ENCODE assay signal across 8 cellular contexts in the genomic region with DNA sequence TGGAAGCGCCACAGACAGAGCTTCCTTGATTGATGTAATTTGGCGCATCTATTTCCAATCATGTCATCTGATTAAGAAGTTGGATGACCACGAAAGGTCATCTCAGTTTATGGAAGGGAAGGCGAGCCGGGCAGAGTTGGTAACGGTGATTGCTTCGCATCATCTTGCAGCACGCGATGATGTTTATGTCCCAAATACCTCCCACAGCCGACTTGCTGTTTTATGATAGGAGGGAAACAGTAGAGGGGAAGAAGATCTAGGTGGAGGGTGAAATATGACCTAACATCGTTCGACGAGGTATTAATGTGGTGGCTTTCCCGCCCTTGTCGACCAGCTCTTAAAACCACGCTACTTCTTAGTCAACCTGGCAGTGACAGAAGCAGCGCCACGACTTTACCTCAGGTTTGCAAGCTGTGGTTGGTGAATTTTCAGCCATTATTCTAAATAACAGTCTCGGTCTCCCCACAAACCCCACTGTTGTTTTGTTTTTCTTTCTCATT. TPM values are rescaled to one million over a fixed set of nuclear protein-coding genes. Genes with fewer than 3 reads are reported as not detected.
DNase-seq lines count a peak whose midpoint lies in the region; ATAC-seq and TF ChIP-seq lines count a peak whose summit lies in the region.

No MANE protein-coding gene starts in this region.

- POLR2A ChIA-PET in activated CD4-positive, alpha-beta memory T cell treated with anti-CD3 and anti-CD28 coated beads, Interleukin-2, amount 10 ng/mL, durations not matched to agents 7 days and 5 days (lab: Charles Lee), result interaction anchor here (0.9 kb wide), 2 partner anchors 254 to 454 kb away, joined by 3 read pairs; no protein-coding TSS in a partner anchor

- H3K27ac Mint-ChIP-seq in activated CD4-positive, alpha-beta memory T cell treated with anti-CD3 and anti-CD28 coated beads, Interleukin-2, amount 10 ng/mL, durations not matched to agents 7 days and 5 days, result peak overlapping the region; percentile 85

- WGBS in lower leg skin, 2 donors, result 74 to 76% methylated on average over 19 of the region's 19 CpGs

- H3K4me1 ChIP-seq in foreskin keratinocyte, result peaks cover 9% of the 10 kb centered on the region

- H3K27me3 ChIP-seq in foreskin keratinocyte, result no peaks in the 10 kb centered on the region

- no peak overlapping the region for H3K4me3 ChIP-seq in lower leg skin (ENCODE audit: low read depth, poor library complexity, severe bottlenecking)

- intact Hi-C loops in lower leg skin (cut with DNase I; ENCODE audit: low total_unique reads), result loop anchor here (5.0 kb wide), 1 partner anchor 263 kb away; no protein-coding TSS in a partner anchor

- no peak for TF ChIP-seq CTCF in foreskin keratinocyte (conservative IDR thresholded peaks at IDR 0.05)
- TF ChIP-seq CTCF in lower leg skin (IDR thresholded peaks at IDR 0.05), result no peak

- no peak for TF ChIP-seq POLR2A in lower leg skin (IDR thresholded peaks at IDR 0.05)

- ATAC-seq in HG02973 (IDR thresholded peaks at IDR 0.05; ENCODE audit: unreplicated experiment), result peak; percentile 3
- no peak for ATAC-seq in foreskin keratinocyte
- ATAC-seq in GM18868 (IDR thresholded peaks at IDR 0.05; ENCODE audit: unreplicated experiment), result no peak
- ATAC-seq in HG02938 (IDR thresholded peaks at IDR 0.05; ENCODE audit: unreplicated experiment), result no peak

- H3K9me3 Mint-ChIP-seq in activated CD4-positive, alpha-beta memory T cell treated with anti-CD3 and anti-CD28 coated beads, Interleukin-2, amount 10 ng/mL, durations not matched to agents 7 days and 5 days, result no peaks in the 10 kb centered on the region

- DNase-seq in activated CD4-positive, alpha-beta memory T cell treated with anti-CD3 and anti-CD28 coated beads, Interleukin-2, amount 10 ng/mL, durations not matched to agents 7 days and 5 days, result no peak
- DNase-seq in foreskin keratinocyte (no peak), NCI-H2029 (lab: John Stamatoyannopoulos, UW) (no peak), lower leg skin (ENCODE audit: low spot score in 2 of 2) (no peak)
- DNase-seq in stimulated activated CD4-positive, alpha-beta T cell treated with anti-CD3 and anti-CD28 coated beads, Interleukin-12 subunit alpha, Interleukin-12 subunit beta, amount 100 ng/mL, for 4 hours, result peak; percentile 14

- H3K27ac ChIP-seq in foreskin keratinocyte, result peak overlapping the region; percentile 36

- peaks cover 25% of the 10 kb centered on the region for H3K4me1 Mint-ChIP-seq in activated CD4-positive, alpha-beta memory T cell treated with anti-CD3 and anti-CD28 coated beads, Interleukin-2, amount 10 ng/mL, durations not matched to agents 7 days and 5 days

- peaks cover 47% of the 10 kb centered on the region for H3K27me3 Mint-ChIP-seq in activated CD4-positive, alpha-beta memory T cell treated with anti-CD3 and anti-CD28 coated beads, Interleukin-2, amount 10 ng/mL, durations not matched to agents 7 days and 5 days

- peak overlapping the region; percentile 84 for H3K4me3 Mint-ChIP-seq in activated CD4-positive, alpha-beta memory T cell treated with anti-CD3 and anti-CD28 coated beads, Interleukin-2, amount 10 ng/mL, durations not matched to agents 7 days and 5 days

- CTCF ChIA-PET in activated CD4-positive, alpha-beta memory T cell treated with anti-CD3 and anti-CD28 coated beads, Interleukin-2, amount 10 ng/mL, durations not matched to agents 7 days and 5 days (lab: Charles Lee), result no interaction called here

- H3K36me3 Mint-ChIP-seq in activated CD4-positive, alpha-beta memory T cell treated with anti-CD3 and anti-CD28 coated beads, Interleukin-2, amount 10 ng/mL, durations not matched to agents 7 days and 5 days (ENCODE audit: low read depth), result no peaks in the 10 kb centered on the region

RNA-seq across cellular contexts. Expression of a gene that starts 0.8 kb away (rescaled TPM):
- 10 to 100 TPM in 1 of 2 experiments, 1 to 10 TPM in 1; 9.0 to 10.6 TPM for total RNA-seq in activated CD4-positive, alpha-beta memory T cell treated with anti-CD3 and anti-CD28 coated beads, Interleukin-2, amount 10 ng/mL, durations not matched to agents 7 days and 5 days
- total RNA-seq in foreskin keratinocyte (34.9 and 41.3 TPM in 2 replicates), lower leg skin (10 to 100 TPM; 20.1 to 33.3 (median 24.2) TPM)
- 2.3 and 2.8 TPM in 2 replicates for polyA plus RNA-seq in foreskin keratinocyte
